20 cellular contexts compared by ENCODE assay signal in the genomic region with DNA sequence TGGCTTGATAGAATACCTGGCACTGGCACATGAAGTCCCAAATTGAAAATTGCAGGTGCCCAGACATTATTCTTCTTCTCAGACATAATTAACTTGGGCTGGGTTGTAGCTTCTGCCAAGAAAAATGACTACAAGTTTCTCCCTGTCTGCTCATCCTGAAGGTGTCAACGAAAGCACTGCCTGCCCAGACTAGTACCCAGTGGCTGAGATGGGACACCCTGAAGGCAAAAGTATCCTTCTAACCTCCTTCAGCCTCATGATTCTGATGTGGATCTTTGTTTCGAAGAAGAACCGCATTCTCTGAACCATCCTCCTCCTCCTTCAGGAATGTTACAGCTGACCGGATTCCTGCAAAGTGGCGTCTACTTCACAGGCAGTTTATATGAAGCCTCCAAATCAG.
"Had no signal": no experiment of that assay in that cellular context is flagged by ENCODE, and none has a peak within 500 bp of the region (broad histone marks: within the 10 kb centered on the region; RNA-seq: fewer than 3 reads in every experiment).

No MANE protein-coding gene starts in this region.

- H3K36me3 ChIP-seq: gastrocnemius medialis, neural progenitor cell, ovary, right atrium auricular region, sigmoid colon, stomach had no signal

- ATAC-seq: effector memory CD8-positive, alpha-beta T cell; gastrocnemius medialis; left colon; mucosa of descending colon; natural killer cell had no signal

- H2AFZ ChIP-seq: neural progenitor cell had no signal

- H3K4me2 ChIP-seq: neural progenitor cell had no signal

- H3K27me3 ChIP-seq: gastrocnemius medialis, neural progenitor cell, ovary, right atrium auricular region, sigmoid colon, stomach had no signal

- H3K4me1 ChIP-seq: gastrocnemius medialis, neural progenitor cell, right atrium auricular region, sigmoid colon, stomach had no signal

- H3K27ac ChIP-seq: gastrocnemius medialis, neural progenitor cell, ovary, right atrium auricular region, sigmoid colon, stomach had no signal

- H3K9ac ChIP-seq: neural progenitor cell had no signal

- DNase-seq: cerebellar nuclear complex; effector memory CD8-positive, alpha-beta T cell; erythroblast; gastrocnemius medialis; glutamatergic neuron; immature natural killer cell; kidney; left colon; mucosa of descending colon; natural killer cell; nucleus accumbens; ovary; sigmoid colon; stimulated activated CD4-positive, alpha-beta T cell treated with anti-CD3 and anti-CD28 coated beads, Interleukin-12 subunit alpha, Interleukin-12 subunit beta, amount 100 ng/mL, for 4 hours; stimulated activated naive CD4-positive, alpha-beta T cell; stomach; trophoblast cell had no signal

- H3K9me3 ChIP-seq: mucosa of descending colon, ovary, sigmoid colon had no signal

- H3K4me3 ChIP-seq: gastrocnemius medialis, mucosa of descending colon, neural progenitor cell, ovary, right atrium auricular region, sigmoid colon, skin epidermis, stomach had no signal
